ENCODE assay signal across 1 cellular context in genomic region chr5:14954620-14955343, GRCh38.
A peak's percentile ranks its signal among the peaks of the same experiment; 100 is the strongest.
TF ChIP-seq lines count a peak whose summit lies in the region.

No MANE protein-coding gene starts in this region.

TF ChIP-seq in SK-N-SH, 30 proteins besides CTCF, POLR2A, EP300 and RAD21 (continued from another document):
- no peak for TF ChIP-seq JUND (IDR thresholded peaks at IDR 0.05)
- no peak for TF ChIP-seq FOSL2 (IDR thresholded peaks at IDR 0.05; ENCODE audit: borderline replicate concordance, low read depth)
- TF ChIP-seq FOXJ3 (CRISPR knock-in tag; IDR thresholded peaks at IDR 0.05) = peak; percentile 75
- TF ChIP-seq YY1 (IDR thresholded peaks at IDR 0.05; ENCODE audit: low read depth) = no peak
- TF ChIP-seq PBX3 (IDR thresholded peaks at IDR 0.05) = peak; percentile 24; the same call in 1 of the 2 replicates
